ENCODE assay signal across 8 cellular contexts in genomic region chr10:71974489-71975011, GRCh38. TPM values are rescaled to one million over a fixed set of nuclear protein-coding genes. Genes with fewer than 3 reads are reported as not detected.
DNase-seq lines count a peak whose midpoint lies in the region; ATAC-seq and TF ChIP-seq lines count a peak whose summit lies in the region.

No MANE protein-coding gene starts in this region.

- no peak overlapping the region for H3K27ac Mint-ChIP-seq in neural progenitor cell

- H3K9me3 ChIP-seq in OCI-LY3 (ENCODE audit: insufficient read depth, low read length): no peaks in the 10 kb centered on the region
- no peaks in the 10 kb centered on the region for H3K9me3 ChIP-seq in spleen
- no peaks in the 10 kb centered on the region for H3K9me3 ChIP-seq in neural progenitor cell (ENCODE audit: low read depth)
- no peaks in the 10 kb centered on the region for H3K9me3 ChIP-seq in Karpas-422 (ENCODE audit: low read length)

- TF ChIP-seq POLR2A in spleen (IDR thresholded peaks at IDR 0.05): no peak

- H3K4me3 ChIP-seq in OCI-LY3 (ENCODE audit: low read length): no peak overlapping the region
- no peak overlapping the region for H3K4me3 ChIP-seq in dorsolateral prefrontal cortex
- H3K4me3 ChIP-seq in spleen: no peak overlapping the region
- H3K4me3 ChIP-seq in neural progenitor cell: no peak overlapping the region
- H3K4me3 ChIP-seq in Karpas-422 (ENCODE audit: low read length): no peak overlapping the region

- H3K36me3 ChIP-seq in OCI-LY3 (replicated peaks; ENCODE audit: low read depth, low read length) (no peaks in the 10 kb centered on the region), spleen (no peaks in the 10 kb centered on the region), neural progenitor cell (no peaks in the 10 kb centered on the region), Karpas-422 (ENCODE audit: insufficient read depth, low read length) (no peaks in the 10 kb centered on the region)

- peaks cover 2% of the 10 kb centered on the region for H3K9me3 Mint-ChIP-seq in neural progenitor cell

- peaks cover 9% of the 10 kb centered on the region for H3K27me3 Mint-ChIP-seq in neural progenitor cell (ENCODE audit: insufficient read depth, low read depth)

- H3K4me3 Mint-ChIP-seq in neural progenitor cell: no peak overlapping the region

- no peaks in the 10 kb centered on the region for H3K79me2 ChIP-seq in OCI-LY3 (ENCODE audit: low read length)
- peaks cover 5% of the 10 kb centered on the region for H3K79me2 ChIP-seq in neural progenitor cell (ENCODE audit: low read depth)
- no peaks in the 10 kb centered on the region for H3K79me2 ChIP-seq in Karpas-422 (ENCODE audit: low read length)

- TF ChIP-seq CTCF in OCI-LY3 (IDR thresholded peaks at IDR 0.05; ENCODE audit: low read depth, low read length) (no peak), dorsolateral prefrontal cortex (IDR thresholded peaks at IDR 0.05 in 54 of 56, conservative IDR thresholded peaks at IDR 0.05 in 2 of 56; ENCODE audit: low read depth in 1 of 56, partially characterized antibody in 56 of 56) (no peak), spleen (IDR thresholded peaks at IDR 0.05 in 8 of 11, conservative IDR thresholded peaks at IDR 0.05 in 3 of 11) (no peak), neural progenitor cell (IDR thresholded peaks at IDR 0.05) (no peak)

- no peaks in the 10 kb centered on the region for H3F3A ChIP-seq in neural progenitor cell (ENCODE audit: low read depth)

- intact Hi-C loops in dorsolateral prefrontal cortex (cut with DNase I) (no loop called here), spleen (cut with DNase I; ENCODE audit: low total_unique reads) (no loop called here)

- ATAC-seq in GM21447 (IDR thresholded peaks at IDR 0.05; ENCODE audit: unreplicated experiment) (peak; percentile 62), GM21576 (IDR thresholded peaks at IDR 0.05; ENCODE audit: unreplicated experiment) (no peak), GM19467 (IDR thresholded peaks at IDR 0.05; ENCODE audit: unreplicated experiment) (no peak)

- no peak overlapping the region for H3K9ac ChIP-seq in OCI-LY3 (ENCODE audit: low read length)
- no peak overlapping the region for H3K9ac ChIP-seq in neural progenitor cell
- no peak overlapping the region for H3K9ac ChIP-seq in Karpas-422 (ENCODE audit: low read length)

- H4K20me1 ChIP-seq in OCI-LY3 (ENCODE audit: insufficient read depth, low read length): no peaks in the 10 kb centered on the region
- peaks cover 12% of the 10 kb centered on the region for H4K20me1 ChIP-seq in neural progenitor cell (ENCODE audit: low read depth)
- no peaks in the 10 kb centered on the region for H4K20me1 ChIP-seq in Karpas-422 (ENCODE audit: insufficient read depth, low read depth, low read length)

- peaks cover 8% of the 10 kb centered on the region; the same call in 1 of the 2 replicates for H3K27me3 ChIP-seq in OCI-LY3 (ENCODE audit: low read depth, low read length)
- no peaks in the 10 kb centered on the region for H3K27me3 ChIP-seq in dorsolateral prefrontal cortex
- no peaks in the 10 kb centered on the region for H3K27me3 ChIP-seq in spleen (replicated peaks in 1 of 7)
- H3K27me3 ChIP-seq in neural progenitor cell: no peaks in the 10 kb centered on the region
- H3K27me3 ChIP-seq in Karpas-422 (ENCODE audit: low read length): no peaks in the 10 kb centered on the region

- H3K27ac ChIP-seq in OCI-LY3 (ENCODE audit: low read length) (no peak overlapping the region), dorsolateral prefrontal cortex (peak overlapping the region; percentile 62 to 100 (median 97)), spleen (peak overlapping the region in 4 of 8 donors; percentile 11 to 74 (median 70)), neural progenitor cell (no peak overlapping the region), Karpas-422 (ENCODE audit: low read length) (no peak overlapping the region)

- DNase-seq in dorsolateral prefrontal cortex (peak in 1 of 10 donors; percentile 48), spleen (peak; percentile 61), neural progenitor cell (ENCODE audit: low spot score) (no peak), Karpas-422 (no peak)

- H3K4me2 ChIP-seq in OCI-LY3 (ENCODE audit: low read length) (peak overlapping the region; percentile 49), neural progenitor cell (no peak overlapping the region), Karpas-422 (ENCODE audit: low read depth, low read length, poor library complexity, severe bottlenecking) (no peak overlapping the region)

- 59 to 81% (median 76%) methylated on average over 3 to 5 of the region's 5 CpGs for WGBS in spleen, 5 donors

- H3K9me2 ChIP-seq in Karpas-422 (replicated peaks; ENCODE audit: insufficient read depth, low read length): no peaks in the 10 kb centered on the region

- H3K4me1 ChIP-seq in OCI-LY3 (ENCODE audit: low read length) (peaks cover 23% of the 10 kb centered on the region), spleen (peaks cover 12 to 68% (median 25%) of the 10 kb centered on the region in 6 donors), neural progenitor cell (peaks cover 29% of the 10 kb centered on the region), Karpas-422 (ENCODE audit: low read length) (no peaks in the 10 kb centered on the region)

- H2AFZ ChIP-seq in OCI-LY3 (ENCODE audit: low read depth, low read length): no peak overlapping the region
- no peak overlapping the region for H2AFZ ChIP-seq in neural progenitor cell (replicated peaks)
- no peak overlapping the region for H2AFZ ChIP-seq in Karpas-422 (ENCODE audit: low read length)

- H3K4me1 Mint-ChIP-seq in neural progenitor cell: peaks cover 70% of the 10 kb centered on the region

- peaks cover 2% of the 10 kb centered on the region for H3K36me3 Mint-ChIP-seq in neural progenitor cell

RNA-seq across cellular contexts. Expression of gene CHST3, which starts 10.4 kb away (rescaled TPM):
- total RNA-seq in dorsolateral prefrontal cortex (10 to 100 TPM in 108 of 120 experiments, 1 to 10 TPM in 12; 7.0 to 62.9 (median 19.6) TPM), spleen (1 to 10 TPM; 4.1 to 8.7 (median 6.1) TPM), neural progenitor cell (ENCODE audit: low replicate concordance) (9.1 and 11.9 TPM in 2 replicates)
- polyA plus RNA-seq in spleen: 1 to 10 TPM in 1 of 3 donors, under 1 TPM in 2; 0.28 to 1.6 (median 0.56) TPM
- not detected in 2 replicates for total RNA-seq in Karpas-422 (2014; rRNA removed; shearing (Covaris generic); ENCODE audit: low replicate concordance)

Comparison
In these comparisons a context has a peak if more than half of its experiments do, and no peak if none do; other contexts are left out.
1. H3K27ac ChIP-seq: peak in dorsolateral prefrontal cortex (59 of 59); none in OCI-LY3 (single experiment), neural progenitor cell (single experiment) and Karpas-422 (single experiment).